8 cellular contexts compared by ENCODE assay signal in the genomic region with DNA sequence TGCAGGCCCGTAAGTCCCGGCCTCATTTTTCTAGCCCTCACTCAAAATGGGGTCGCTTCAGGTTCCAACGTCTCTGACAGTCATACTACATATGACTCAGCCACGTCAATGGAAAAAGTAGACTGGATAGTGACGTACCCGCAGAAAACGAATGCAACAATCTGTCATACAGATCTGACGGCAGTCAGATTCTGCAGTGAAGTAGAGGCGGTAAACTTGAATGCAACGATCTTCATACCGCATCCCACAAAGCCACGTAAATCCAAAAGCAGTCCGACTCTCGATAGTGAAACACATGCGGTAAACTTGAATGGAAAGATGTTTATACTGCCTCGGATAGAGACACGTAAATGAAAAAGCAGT. TPM values are rescaled to one million over a fixed set of nuclear protein-coding genes. Genes with fewer than 3 reads are reported as not detected.
DNase-seq lines count a peak whose midpoint lies in the region; ATAC-seq and TF ChIP-seq lines count a peak whose summit lies in the region.

No MANE protein-coding gene starts in this region.

- no peaks in the 10 kb centered on the region for H3K9me3 ChIP-seq in SJCRH30 (replicated peaks)

- H3K4me1 ChIP-seq in SJCRH30 = no peaks in the 10 kb centered on the region

- intact Hi-C loops in left cardiac atrium (cut with DNase I) = no loop called here
- intact Hi-C loops in sciatic nerve (cut with DNase I) = no loop called here

- H3K36me3 ChIP-seq in SJCRH30 = no peaks in the 10 kb centered on the region

- H3K27me3 ChIP-seq in SJCRH30 = no peaks in the 10 kb centered on the region

- peak overlapping the region; percentile 100 for H3K27ac Mint-ChIP-seq in activated naive CD4-positive, alpha-beta T cell treated with anti-CD3 and anti-CD28 coated beads, Interleukin-2, amount 50 U/mL, for 24 hours

- H3K9me3 Mint-ChIP-seq in activated naive CD4-positive, alpha-beta T cell treated with anti-CD3 and anti-CD28 coated beads, Interleukin-2, amount 50 U/mL, for 24 hours = no peaks in the 10 kb centered on the region

- peak overlapping the region; percentile 90 for H3K4me3 Mint-ChIP-seq in activated naive CD4-positive, alpha-beta T cell treated with anti-CD3 and anti-CD28 coated beads, Interleukin-2, amount 50 U/mL, for 24 hours

- H3K36me3 Mint-ChIP-seq in activated naive CD4-positive, alpha-beta T cell treated with anti-CD3 and anti-CD28 coated beads, Interleukin-2, amount 50 U/mL, for 24 hours = peaks cover 3% of the 10 kb centered on the region

- ATAC-seq in GM19324 (IDR thresholded peaks at IDR 0.05; ENCODE audit: low FRiP score, unreplicated experiment) (peak; percentile 23), left cardiac atrium (peak; percentile 23 to 48), sciatic nerve (peak; percentile 63), HG02798 (IDR thresholded peaks at IDR 0.05; ENCODE audit: poor library complexity, unreplicated experiment) (no peak)

- no peaks in the 10 kb centered on the region for H3K27me3 Mint-ChIP-seq in activated naive CD4-positive, alpha-beta T cell treated with anti-CD3 and anti-CD28 coated beads, Interleukin-2, amount 50 U/mL, for 24 hours

- TF ChIP-seq CTCF in AG04449 (IDR thresholded peaks at IDR 0.05; ENCODE audit: insufficient read depth, low read length, missing control alignments) = no peak

- H3K4me3 ChIP-seq in AG04449 (ENCODE audit: low read depth, low read length) (peak overlapping the region; percentile 58), SJCRH30 (peak overlapping the region; percentile 56)
- H3K4me3 ChIP-seq in Jurkat, Clone E6-1 (ENCODE audit: low read length) = peak overlapping the region; percentile 63

- POLR2A ChIA-PET in AG04449 (lab: Yijun Ruan, JAX) = interaction anchor here (0.5 to 1.8 kb wide), 14 partner anchors 8 to 1549 kb away, joined by 3 to 27 read pairs (median 5); partner anchors contain the start of genes ARL4D and DHX8

- peak overlapping the region; percentile 100 for H3K27ac ChIP-seq in SJCRH30

- DNase-seq in AG04449 (ENCODE audit: low read depth, low spot score) (no peak), SJCRH30 (peak; percentile 37 to 58), left cardiac atrium (no peak), sciatic nerve (ENCODE audit: low spot score) (no peak)
- DNase-seq in Jurkat, Clone E6-1 (ENCODE audit: low read depth, low spot score) = peak; percentile 88

- peaks cover 41% of the 10 kb centered on the region for H3K4me1 Mint-ChIP-seq in activated naive CD4-positive, alpha-beta T cell treated with anti-CD3 and anti-CD28 coated beads, Interleukin-2, amount 50 U/mL, for 24 hours

- CTCF ChIA-PET in AG04449 (lab: Yijun Ruan, JAX) = interaction anchor here (0.9 to 1.4 kb wide), 3 partner anchors 21 to 124 kb away, joined by 3 to 4 read pairs (median 3); partner anchors contain the start of gene DHX8

RNA-seq across cellular contexts. Expression of gene ARL4D, which starts 38.4 kb away (rescaled TPM):
- 2.3 TPM for polyA plus RNA-seq in Jurkat, Clone E6-1 (2012; ENCODE audit: insufficient read depth, insufficient read length)
- 5.3 and 5.4 TPM in 2 replicates for total RNA-seq in SJCRH30 (2014; rRNA removed; shearing (Covaris generic))
- 10 to 100 TPM; 11.8 to 12.8 TPM for total RNA-seq in left cardiac atrium
- 94.0 TPM for total RNA-seq in sciatic nerve

Comparison
In these comparisons a context has a peak if more than half of its experiments do, and no peak if none do; other contexts are left out.
1. DNase-seq: peak in Jurkat, Clone E6-1 (single experiment) and SJCRH30 (2 of 2); none in AG04449 (single experiment), left cardiac atrium (single experiment) and sciatic nerve (single experiment).
2. Peak in every context shown above with its lines, with median percentiles within 50 percentile points of each other: H3K4me3 ChIP-seq.